In the genomic region with DNA sequence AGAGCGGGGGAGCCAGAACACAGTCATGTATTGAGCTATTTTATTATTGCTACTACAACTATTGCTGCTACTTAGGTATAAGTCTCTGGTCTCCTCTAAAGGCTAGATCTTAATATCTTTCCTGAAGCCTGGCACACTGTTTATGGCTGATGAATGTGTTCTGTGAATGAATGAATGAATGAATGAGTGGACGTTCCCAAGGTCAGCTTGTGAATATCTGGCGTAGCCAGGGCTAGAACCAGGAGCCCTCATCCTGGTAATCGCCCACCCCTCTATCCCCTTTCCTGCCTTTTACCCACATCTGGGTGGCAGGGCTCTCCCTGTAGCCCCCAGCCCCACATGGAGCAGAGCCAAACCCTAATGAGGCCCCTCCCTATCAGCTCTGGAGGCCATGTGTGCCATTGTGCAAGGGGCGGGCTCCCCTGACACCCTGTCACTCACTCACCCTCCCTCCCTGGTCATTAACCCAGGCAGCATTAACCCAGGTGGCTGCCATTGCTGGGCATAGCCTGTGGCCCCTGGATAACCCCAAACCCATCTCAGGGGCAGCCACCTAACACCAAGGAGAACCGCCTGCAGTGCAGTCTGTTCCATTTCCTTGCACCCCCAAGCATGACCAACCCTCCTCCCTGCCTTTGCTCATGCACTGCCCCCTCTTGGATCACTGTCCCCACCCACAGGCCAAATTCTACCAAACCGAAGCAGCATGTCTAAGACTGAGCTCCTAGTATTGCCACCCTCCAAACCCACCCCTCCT, we compare ENCODE assay signal across 11 cellular contexts. TPM values are rescaled to one million over a fixed set of nuclear protein-coding genes. Genes with fewer than 3 reads are reported as not detected.
DNase-seq lines count a peak whose midpoint lies in the region; ATAC-seq lines count a peak whose summit lies in the region.
"Had no signal": no experiment of that assay in that cellular context is flagged by ENCODE, and none has a peak within 500 bp of the region (broad histone marks: within the 10 kb centered on the region; RNA-seq: fewer than 3 reads in every experiment).

No MANE protein-coding gene starts in this region.

- H3K4me1 Mint-ChIP-seq in activated CD4-positive, alpha-beta T cell treated with anti-CD3 and anti-CD28 coated beads for 36 hours: peaks cover 63% of the 10 kb centered on the region
- peaks cover 87% of the 10 kb centered on the region for H3K4me1 Mint-ChIP-seq in dendritic cell treated with granulocyte-macrophage colony-stimulating factor and Interleukin-4, amounts not matched to agents 40 ng/mL and 50 ng/mL, for 4 days (ENCODE audit: low read depth)
- peaks cover 80% of the 10 kb centered on the region for H3K4me1 Mint-ChIP-seq in stimulated activated memory B cell treated with anti-CD40 and anti-IgM and Interleukin-4, amounts not matched to agents 10 μg/mL and 1 μg/mL and 100 μg/mL, for 72 hours

- H3K27ac Mint-ChIP-seq in activated CD4-positive, alpha-beta T cell treated with anti-CD3 and anti-CD28 coated beads for 36 hours: peak overlapping the region; percentile 99
- peak overlapping the region; percentile 95 for H3K27ac Mint-ChIP-seq in dendritic cell treated with granulocyte-macrophage colony-stimulating factor and Interleukin-4, amounts not matched to agents 40 ng/mL and 50 ng/mL, for 4 days
- H3K27ac Mint-ChIP-seq in stimulated activated memory B cell treated with anti-CD40 and anti-IgM and Interleukin-4, amounts not matched to agents 10 μg/mL and 1 μg/mL and 100 μg/mL, for 72 hours: peak overlapping the region; percentile 92

- DNase-seq in activated CD4-positive, alpha-beta T cell treated with anti-CD3 and anti-CD28 coated beads for 36 hours: peak; percentile 45
- no peak for DNase-seq in activated CD4-positive, alpha-beta T cell treated with anti-CD3 and anti-CD28 coated beads, Interleukin-2, amount 50 U/mL, for 48 hours
- DNase-seq in NCI-H524 treated with DMSO at 0.1 percent for 48 hours (lab: John Stamatoyannopoulos, UW): peak; percentile 21
- DNase-seq in NCI-H1048 (lab: John Stamatoyannopoulos, UW): no peak
- DNase-seq in NCI-H1694 (lab: John Stamatoyannopoulos, UW): no peak
- DNase-seq in NCI-H1092 treated with DMSO at 0.1 percent for 48 hours (lab: John Stamatoyannopoulos, UW): no peak
- DNase-seq: GF-D8; NCI-H1417 treated with DMSO at 0.1 percent for 48 hours; stimulated activated CD4-positive, alpha-beta T cell treated with anti-CD3 and anti-CD28 coated beads, Interleukin-2, amount 100 ng/mL, for 24 hours had no signal

- H3K4me3 Mint-ChIP-seq in activated CD4-positive, alpha-beta T cell treated with anti-CD3 and anti-CD28 coated beads for 36 hours: peak overlapping the region; percentile 99
- H3K4me3 Mint-ChIP-seq in dendritic cell treated with granulocyte-macrophage colony-stimulating factor and Interleukin-4, amounts not matched to agents 40 ng/mL and 50 ng/mL, for 4 days: no peak overlapping the region
- H3K4me3 Mint-ChIP-seq in stimulated activated memory B cell treated with anti-CD40 and anti-IgM and Interleukin-4, amounts not matched to agents 10 μg/mL and 1 μg/mL and 100 μg/mL, for 72 hours: peak overlapping the region; percentile 99

- CTCF ChIA-PET in activated CD4-positive, alpha-beta T cell treated with anti-CD3 and anti-CD28 coated beads for 36 hours (lab: Charles Lee): interaction anchor here (1.1 to 4.7 kb wide), 8 partner anchors 8 to 264 kb away, joined by 3 to 34 read pairs (median 6); no protein-coding TSS in a partner anchor

- no peak for ATAC-seq in activated CD4-positive, alpha-beta T cell treated with anti-CD3 and anti-CD28 coated beads for 36 hours
- ATAC-seq in stimulated activated memory B cell treated with anti-CD40 and anti-IgM and Interleukin-4, amounts not matched to agents 10 μg/mL and 1 μg/mL and 100 μg/mL, for 72 hours: no peak

- H3K27me3 Mint-ChIP-seq in activated CD4-positive, alpha-beta T cell treated with anti-CD3 and anti-CD28 coated beads for 36 hours: no peaks in the 10 kb centered on the region
- no peaks in the 10 kb centered on the region for H3K27me3 Mint-ChIP-seq in dendritic cell treated with granulocyte-macrophage colony-stimulating factor and Interleukin-4, amounts not matched to agents 40 ng/mL and 50 ng/mL, for 4 days
- H3K27me3 Mint-ChIP-seq in stimulated activated memory B cell treated with anti-CD40 and anti-IgM and Interleukin-4, amounts not matched to agents 10 μg/mL and 1 μg/mL and 100 μg/mL, for 72 hours: no peaks in the 10 kb centered on the region

- H3K9me3 Mint-ChIP-seq in activated CD4-positive, alpha-beta T cell treated with anti-CD3 and anti-CD28 coated beads for 36 hours (ENCODE audit: low read depth): no peaks in the 10 kb centered on the region
- H3K9me3 Mint-ChIP-seq in dendritic cell treated with granulocyte-macrophage colony-stimulating factor and Interleukin-4, amounts not matched to agents 40 ng/mL and 50 ng/mL, for 4 days: no peaks in the 10 kb centered on the region
- no peaks in the 10 kb centered on the region for H3K9me3 Mint-ChIP-seq in stimulated activated memory B cell treated with anti-CD40 and anti-IgM and Interleukin-4, amounts not matched to agents 10 μg/mL and 1 μg/mL and 100 μg/mL, for 72 hours

- intact Hi-C loops in activated CD4-positive, alpha-beta T cell treated with anti-CD3 and anti-CD28 coated beads for 36 hours (cut with DNase I, micrococcal nuclease): loop anchor here (10.0 kb wide), 4 partner anchors 505 to 875 kb away; no protein-coding TSS in a partner anchor
- intact Hi-C loops in dendritic cell treated with granulocyte-macrophage colony-stimulating factor and Interleukin-4, amounts not matched to agents 40 ng/mL and 50 ng/mL, for 4 days (cut with micrococcal nuclease): no loop called here

- peaks cover 60% of the 10 kb centered on the region for H3K36me3 Mint-ChIP-seq in activated CD4-positive, alpha-beta T cell treated with anti-CD3 and anti-CD28 coated beads for 36 hours (ENCODE audit: low read depth)
- peaks cover 75% of the 10 kb centered on the region for H3K36me3 Mint-ChIP-seq in dendritic cell treated with granulocyte-macrophage colony-stimulating factor and Interleukin-4, amounts not matched to agents 40 ng/mL and 50 ng/mL, for 4 days (ENCODE audit: low read depth)
- H3K36me3 Mint-ChIP-seq in stimulated activated memory B cell treated with anti-CD40 and anti-IgM and Interleukin-4, amounts not matched to agents 10 μg/mL and 1 μg/mL and 100 μg/mL, for 72 hours: peaks cover 65% of the 10 kb centered on the region

- POLR2A ChIA-PET in activated CD4-positive, alpha-beta T cell treated with anti-CD3 and anti-CD28 coated beads for 36 hours (lab: Charles Lee): interaction anchor here (0.9 to 1.6 kb wide), 2 partner anchors 8 to 53 kb away, joined by 3 read pairs; no protein-coding TSS in a partner anchor

RNA-seq across cellular contexts. Expression of a gene that starts 2.0 kb away (rescaled TPM):
- total RNA-seq in activated CD4-positive, alpha-beta T cell treated with anti-CD3 and anti-CD28 coated beads for 36 hours: 100 to 1,000 TPM; 135 to 141 TPM

Comparison
In these comparisons a context has a peak if more than half of its experiments do, and no peak if none do; other contexts are left out.
1. DNase-seq: peak in activated CD4-positive, alpha-beta T cell treated with anti-CD3 and anti-CD28 coated beads for 36 hours (single experiment) and NCI-H524 treated with DMSO at 0.1 percent for 48 hours (single experiment); none in activated CD4-positive, alpha-beta T cell treated with anti-CD3 and anti-CD28 coated beads, Interleukin-2, amount 50 U/mL, for 48 hours (0 of 2), NCI-H1048 (single experiment), NCI-H1694 (single experiment) and NCI-H1092 treated with DMSO at 0.1 percent for 48 hours (single experiment).
2. Peak in every context shown above with its lines, with median percentiles within 50 percentile points of each other: H3K27ac Mint-ChIP-seq.